8 cellular contexts compared by ENCODE assay signal in the genomic region with DNA sequence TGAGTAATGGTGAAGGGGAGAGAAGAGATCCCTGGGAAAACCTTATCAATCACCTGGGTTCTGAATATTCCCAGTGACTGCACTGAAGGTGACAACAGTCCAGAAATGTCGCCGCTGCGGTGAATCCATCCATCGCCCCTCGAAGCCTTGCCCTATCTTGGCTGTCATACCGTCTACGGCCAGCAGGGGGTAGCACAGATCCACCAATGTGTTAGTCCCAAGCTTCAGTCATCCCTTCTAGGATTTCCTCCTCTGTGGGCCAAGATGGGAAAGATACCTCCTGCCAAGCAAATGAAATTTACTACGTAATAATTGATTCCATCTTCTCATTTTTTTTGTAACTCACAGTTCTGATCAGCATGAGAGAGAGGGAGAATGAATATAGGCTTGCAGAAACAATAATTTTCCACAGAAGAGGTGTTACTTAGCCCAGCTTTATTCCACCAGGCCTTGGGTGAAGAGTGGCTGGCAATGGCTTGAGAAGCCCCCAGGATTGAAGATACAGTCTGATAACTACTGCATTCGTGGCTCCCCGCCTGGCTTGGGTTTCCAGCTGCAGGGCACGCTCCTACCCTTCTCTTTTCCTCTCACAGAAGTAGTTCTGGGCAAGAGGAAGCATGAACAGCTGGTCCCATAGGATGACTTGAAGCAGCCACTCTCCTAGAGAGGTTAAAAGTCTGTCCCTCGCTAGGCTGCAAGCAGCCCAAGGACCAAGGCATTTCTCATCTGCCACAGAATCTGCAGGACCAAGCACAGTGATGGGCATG. TPM values are rescaled to one million over a fixed set of nuclear protein-coding genes. Genes with fewer than 3 reads are reported as not detected.
A peak's percentile ranks its signal among the peaks of the same experiment; 100 is the strongest.
DNase-seq lines count a peak whose midpoint lies in the region; ATAC-seq and TF ChIP-seq lines count a peak whose summit lies in the region.

No MANE protein-coding gene starts in this region.

- H3K27ac Mint-ChIP-seq in activated naive CD4-positive, alpha-beta T cell treated with anti-CD3 and anti-CD28 coated beads for 36 hours = peak overlapping the region; percentile 88

- CTCF ChIA-PET in activated naive CD4-positive, alpha-beta T cell treated with anti-CD3 and anti-CD28 coated beads for 36 hours (lab: Charles Lee) = interaction anchor here (0.5 to 15.6 kb wide), 35 partner anchors 11 to 788 kb away, joined by 3 to 412 read pairs (median 5); partner anchors contain the start of genes ACBD4, HEXIM1, MAP3K14 and SPATA32

- no peak overlapping the region for H3K9ac ChIP-seq in parathyroid adenoma

- H3K27me3 Mint-ChIP-seq in activated naive CD4-positive, alpha-beta T cell treated with anti-CD3 and anti-CD28 coated beads for 36 hours (ENCODE audit: low read depth) = no peaks in the 10 kb centered on the region

- no peaks in the 10 kb centered on the region for H3K79me2 ChIP-seq in parathyroid adenoma

- H3K36me3 ChIP-seq in gastroesophageal sphincter (no peaks in the 10 kb centered on the region), parathyroid adenoma (ENCODE audit: control insufficient read depth, insufficient read depth, low read length) (no peaks in the 10 kb centered on the region)

- no peak for TF ChIP-seq EP300 in gastroesophageal sphincter (IDR thresholded peaks at IDR 0.05)

- H3K27me3 ChIP-seq in gastroesophageal sphincter (peaks cover 36% of the 10 kb centered on the region), parathyroid adenoma (ENCODE audit: control insufficient read depth, insufficient read depth, low read length) (no peaks in the 10 kb centered on the region)

- peaks cover 26% of the 10 kb centered on the region for H3K4me1 Mint-ChIP-seq in activated naive CD4-positive, alpha-beta T cell treated with anti-CD3 and anti-CD28 coated beads for 36 hours (ENCODE audit: low read depth)

- ATAC-seq in SK-N-SH treated with all-trans-retinoic acid at 6 μM for 48 hours (peak; percentile 90), gastroesophageal sphincter (peak; percentile 75), GM18511 (IDR thresholded peaks at IDR 0.05; ENCODE audit: unreplicated experiment) (no peak)

- H3K4me3 ChIP-seq in gastroesophageal sphincter (no peak overlapping the region), parathyroid adenoma (ENCODE audit: low read depth, low read length) (no peak overlapping the region)

- H3K9me3 Mint-ChIP-seq in activated naive CD4-positive, alpha-beta T cell treated with anti-CD3 and anti-CD28 coated beads for 36 hours = no peaks in the 10 kb centered on the region

- TF ChIP-seq CTCF in gastroesophageal sphincter (IDR thresholded peaks at IDR 0.05) = peak in 3 of 4 experiments; percentile 94 to 99 (median 99)
- peak; percentile 97 for TF ChIP-seq CTCF in parathyroid adenoma (IDR thresholded peaks at IDR 0.05)

- TF ChIP-seq POLR2A in gastroesophageal sphincter (IDR thresholded peaks at IDR 0.05) = no peak

- peaks cover 0 to 39% (median 6%) of the 10 kb centered on the region in 3 donors for H3K4me1 ChIP-seq in gastroesophageal sphincter
- peaks cover 3% of the 10 kb centered on the region for H3K4me1 ChIP-seq in parathyroid adenoma

- in situ Hi-C loops in G401 (cut with HindIII; ENCODE audit: low sequenced_read_pairs) = no loop called here

- peak overlapping the region; percentile 63 for H2AFZ ChIP-seq in parathyroid adenoma

- no peak overlapping the region for H3K4me2 ChIP-seq in parathyroid adenoma (ENCODE audit: low read length)

- peak overlapping the region; percentile 86 for H3K4me3 Mint-ChIP-seq in activated naive CD4-positive, alpha-beta T cell treated with anti-CD3 and anti-CD28 coated beads for 36 hours

- peak overlapping the region in 1 of 4 donors; percentile 44 for H3K27ac ChIP-seq in gastroesophageal sphincter
- H3K27ac ChIP-seq in parathyroid adenoma = no peak overlapping the region

- H3K36me3 Mint-ChIP-seq in activated naive CD4-positive, alpha-beta T cell treated with anti-CD3 and anti-CD28 coated beads for 36 hours (ENCODE audit: low read depth) = peaks cover 53% of the 10 kb centered on the region

- DNase-seq in G401 (ENCODE audit: low spot score) (peak; percentile 91), NCI-H1092 (lab: John Stamatoyannopoulos, UW) (peak; percentile 74), ureter (ENCODE audit: low spot score) (peak; percentile 89)
- DNase-seq in activated naive CD4-positive, alpha-beta T cell treated with anti-CD3 and anti-CD28 coated beads for 36 hours = peak; percentile 95

- no peaks in the 10 kb centered on the region for H3K9me3 ChIP-seq in gastroesophageal sphincter
- no peaks in the 10 kb centered on the region for H3K9me3 ChIP-seq in parathyroid adenoma (ENCODE audit: control insufficient read depth, low read length)

- WGBS in gastroesophageal sphincter (ENCODE audit: low coverage in 1 of 2), 2 donors = 2 to 10% methylated on average over 7 of the region's 12 CpGs

- intact Hi-C loops in activated naive CD4-positive, alpha-beta T cell treated with anti-CD3 and anti-CD28 coated beads for 36 hours (cut with micrococcal nuclease) = loop anchor here (1.0 kb wide), 3 partner anchors 16 to 166 kb away; no protein-coding TSS in a partner anchor

TF ChIP-seq in SK-N-SH treated with all-trans-retinoic acid at 6 μM for 48 hours, 23 proteins besides CTCF, POLR2A, EP300 and RAD21:
- no peak for TF ChIP-seq TSHZ2 (CRISPR knock-in tag; IDR thresholded peaks at IDR 0.05)
- TF ChIP-seq ESRRG (CRISPR knock-in tag; IDR thresholded peaks at IDR 0.05) = no peak
- no peak for TF ChIP-seq ZFP3 (CRISPR knock-in tag; IDR thresholded peaks at IDR 0.05)
- no peak for TF ChIP-seq ISL1 (CRISPR knock-in tag; IDR thresholded peaks at IDR 0.05)
- TF ChIP-seq ZFP30 (CRISPR knock-in tag; IDR thresholded peaks at IDR 0.05) = no peak
- TF ChIP-seq ZNF70 (CRISPR knock-in tag; IDR thresholded peaks at IDR 0.05) = no peak
- TF ChIP-seq ZNF565 (CRISPR knock-in tag; conservative IDR thresholded peaks at IDR 0.05; ENCODE audit: low read depth) = no peak
- TF ChIP-seq ZC3H10 (CRISPR knock-in tag; IDR thresholded peaks at IDR 0.05) = no peak
- no peak for TF ChIP-seq TOX (CRISPR knock-in tag; IDR thresholded peaks at IDR 0.05; ENCODE audit: borderline replicate concordance)
- TF ChIP-seq ARNTL (CRISPR knock-in tag; IDR thresholded peaks at IDR 0.05; ENCODE audit: borderline replicate concordance, low read depth) = no peak
- no peak for TF ChIP-seq ZNF8 (CRISPR knock-in tag; IDR thresholded peaks at IDR 0.05)

RNA-seq across cellular contexts. Expression of gene FMNL1, which starts 2.6 kb away (rescaled TPM):
- total RNA-seq in G401 (2014; rRNA removed; shearing (Covaris generic)) = 6.1 and 17.9 TPM in 2 replicates
- total RNA-seq in activated naive CD4-positive, alpha-beta T cell treated with anti-CD3 and anti-CD28 coated beads for 36 hours = 100 to 1,000 TPM; 228 to 242 TPM
- total RNA-seq in gastroesophageal sphincter (10 to 100 TPM; 12.0 to 21.9 (median 14.9) TPM), ureter (19.4 TPM)

RNA-seq across cellular contexts. Expression of gene SPATA32, which starts 42.8 kb away (rescaled TPM):
- not detected in 2 replicates for total RNA-seq in G401 (2014; rRNA removed; shearing (Covaris generic))
- under 1 TPM in 1 of 2 experiments, not detected in 1; 0.12 TPM for total RNA-seq in activated naive CD4-positive, alpha-beta T cell treated with anti-CD3 and anti-CD28 coated beads for 36 hours
- total RNA-seq in gastroesophageal sphincter (not detected), ureter (not detected)

RNA-seq across cellular contexts. Expression of gene HEXIM2, which starts 57.4 kb away (rescaled TPM):
- total RNA-seq in G401 (2014; rRNA removed; shearing (Covaris generic)) = 16.6 and 18.8 TPM in 2 replicates
- 1 to 10 TPM; 3.5 TPM for total RNA-seq in activated naive CD4-positive, alpha-beta T cell treated with anti-CD3 and anti-CD28 coated beads for 36 hours
- 10 to 100 TPM in 1 of 4 donors, 1 to 10 TPM in 3; 3.8 to 11.1 (median 8.6) TPM for total RNA-seq in gastroesophageal sphincter
- 8.0 TPM for total RNA-seq in ureter

Comparison
In these comparisons a context has a peak if more than half of its experiments do, and no peak if none do; other contexts are left out.
1. RNA of gene FMNL1, which starts 2.6 kb away (total RNA-seq): 228 to 242 TPM in activated naive CD4-positive, alpha-beta T cell treated with anti-CD3 and anti-CD28 coated beads for 36 hours; 19.4 TPM in ureter (single experiment), 6.1 to 17.9 TPM in G401 and 12.0 to 21.9 TPM in gastroesophageal sphincter; every median in the first group is over 4 times any median in the second.
2. Peak in every context shown above with its lines, with median percentiles within 50 percentile points of each other: DNase-seq.